In genomic region chr14:60332869-60333268, GRCh38 we compare ENCODE assay signal across 17 cellular contexts.
"Had no signal": no experiment of that assay in that cellular context is flagged by ENCODE, and none has a peak within 500 bp of the region (broad histone marks: within the 10 kb centered on the region; RNA-seq: fewer than 3 reads in every experiment).

No MANE protein-coding gene starts in this region.

- H3K4me3 Mint-ChIP-seq: activated B cell treated with CpG ODN at 0.5 μM for 24 hours; activated T-helper 1 cell treated with anti-CD3 and anti-CD28 coated beads, Interleukin-12 subunit alpha, Interleukin-12 subunit beta, Interleukin-2, Interleukin-4 antibody, amounts not matched to agents 30 ng/mL and 10 ng/mL and 1 ng/mL, durations not matched to agents 14 hours and 24 hours and 36 hours; brain; dendritic cell treated with granulocyte-macrophage colony-stimulating factor and Interleukin-4, amounts not matched to agents 40 ng/mL and 50 ng/mL, for 4 days; neural crest cell; T-helper 17 cell had no signal

- H3K4me2 ChIP-seq: hepatocyte had no signal

- H3K9me3 Mint-ChIP-seq: activated B cell treated with CpG ODN at 0.5 μM for 24 hours; activated T-helper 1 cell treated with anti-CD3 and anti-CD28 coated beads, Interleukin-12 subunit alpha, Interleukin-12 subunit beta, Interleukin-2, Interleukin-4 antibody, amounts not matched to agents 30 ng/mL and 10 ng/mL and 1 ng/mL, durations not matched to agents 14 hours and 24 hours and 36 hours; dendritic cell treated with granulocyte-macrophage colony-stimulating factor and Interleukin-4, amounts not matched to agents 40 ng/mL and 50 ng/mL, for 4 days; effector memory CD8-positive, alpha-beta T cell; neural crest cell had no signal

- H3K27ac Mint-ChIP-seq: activated B cell treated with CpG ODN at 0.5 μM for 24 hours; activated T-helper 1 cell treated with anti-CD3 and anti-CD28 coated beads, Interleukin-12 subunit alpha, Interleukin-12 subunit beta, Interleukin-2, Interleukin-4 antibody, amounts not matched to agents 30 ng/mL and 10 ng/mL and 1 ng/mL, durations not matched to agents 14 hours and 24 hours and 36 hours; brain; dendritic cell treated with granulocyte-macrophage colony-stimulating factor and Interleukin-4, amounts not matched to agents 40 ng/mL and 50 ng/mL, for 4 days; effector memory CD8-positive, alpha-beta T cell had no signal

- H3K27ac ChIP-seq: epithelial cell of prostate, hepatocyte, upper lobe of left lung had no signal

- ATAC-seq: effector memory CD8-positive, alpha-beta T cell; stimulated activated naive CD8-positive, alpha-beta T cell treated with anti-CD3 and anti-CD28 coated beads, Interleukin-15, Interleukin-2, amounts not matched to agents 100 U/mL and 50 U/mL, for 24 hours; T-helper 17 cell had no signal

- H2AFZ ChIP-seq: hepatocyte had no signal

- H3K9me3 ChIP-seq: upper lobe of left lung had no signal

- H3K79me2 ChIP-seq: hepatocyte had no signal

- H3K36me3 Mint-ChIP-seq: brain had no signal

- H3K36me3 ChIP-seq: upper lobe of left lung had no signal

- DNase-seq: activated B cell treated with CpG ODN at 0.5 μM for 24 hours; activated CD4-positive, alpha-beta T cell treated with anti-CD3 and anti-CD28 coated beads, Interleukin-2, amount 50 U/mL, for 4 hours; activated naive CD4-positive, alpha-beta T cell treated with anti-CD3 and anti-CD28 coated beads, Interleukin-2, amount 50 U/mL, for 16 hours; amygdala; cerebellar nuclear complex; effector memory CD8-positive, alpha-beta T cell; kidney; stimulated activated CD4-positive, alpha-beta T cell treated with anti-CD3 and anti-CD28 coated beads, Interleukin-12 subunit alpha, Interleukin-12 subunit beta, amount 100 ng/mL, for 4 hours; stimulated activated naive CD8-positive, alpha-beta T cell treated with anti-CD3 and anti-CD28 coated beads, Interleukin-15, Interleukin-2, amounts not matched to agents 100 U/mL and 50 U/mL, for 24 hours; T-helper 17 cell; upper lobe of left lung had no signal

- H3K4me3 ChIP-seq: hepatocyte, upper lobe of left lung had no signal
